In genomic region chr17:48970224-48970623, GRCh38 we compare ENCODE assay signal across 1 cellular context.
TF ChIP-seq lines count a peak whose summit lies in the region.

No MANE protein-coding gene starts in this region.

TF ChIP-seq in H1, 55 proteins besides CTCF, POLR2A, EP300 and RAD21:
- TF ChIP-seq TEAD4 (IDR thresholded peaks at IDR 0.05; ENCODE audit: low read depth, low read length), result no peak
- no peak for TF ChIP-seq NANOG (IDR thresholded peaks at IDR 0.05; ENCODE audit: insufficient read depth, low read depth, low read length, poor library complexity, severe bottlenecking)
- TF ChIP-seq FOSL1 (IDR thresholded peaks at IDR 0.05; ENCODE audit: insufficient read depth, low read depth, low read length), result no peak
- no peak for TF ChIP-seq CBX5 (IDR thresholded peaks at IDR 0.05; ENCODE audit: low read depth, low read length)
